In the genomic region with DNA sequence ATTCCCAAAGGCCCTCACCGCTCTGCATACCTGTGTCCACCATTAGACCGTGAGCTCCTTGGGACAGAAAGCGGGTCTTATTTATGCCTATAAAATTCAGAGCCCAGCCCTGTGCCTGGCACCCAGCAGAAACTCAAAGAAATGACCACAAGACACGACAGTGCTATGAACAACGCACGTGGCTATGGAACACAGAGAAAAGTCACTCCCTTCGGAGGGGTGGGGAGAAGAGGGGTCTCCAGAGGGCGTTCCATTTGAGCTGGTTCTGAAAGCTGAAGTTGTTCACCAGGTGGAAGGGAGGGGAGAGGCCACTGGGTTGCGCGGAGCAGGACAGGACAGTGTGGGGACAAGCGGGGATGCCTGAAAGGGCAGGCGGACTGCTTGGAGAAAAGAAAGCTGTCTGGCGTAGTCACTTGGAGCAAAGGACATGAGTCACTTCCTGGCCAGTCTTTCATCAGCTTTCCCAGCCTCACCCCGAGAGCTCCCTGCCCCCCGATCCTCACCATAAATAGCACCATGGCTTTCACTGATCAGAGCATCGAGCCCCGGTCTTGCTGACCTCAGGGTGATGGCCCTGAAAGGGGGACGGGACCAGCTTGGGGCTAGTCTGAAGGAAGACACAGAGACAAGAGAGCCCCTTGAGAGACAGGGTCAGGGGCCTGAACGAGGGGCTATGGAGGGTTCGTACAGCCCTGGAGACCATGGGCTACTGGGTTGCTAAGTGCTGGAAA, we compare ENCODE assay signal across 8 cellular contexts. TPM values are rescaled to one million over a fixed set of nuclear protein-coding genes. Genes with fewer than 3 reads are reported as not detected.
A peak's percentile ranks its signal among the peaks of the same experiment; 100 is the strongest.
DNase-seq lines count a peak whose midpoint lies in the region; ATAC-seq and TF ChIP-seq lines count a peak whose summit lies in the region.

No MANE protein-coding gene starts in this region.

- WGBS in adipose tissue, 3 donors: 28 to 57% (median 36%) methylated on average over 20 of the region's 20 CpGs

- no peak overlapping the region for H3K4me3 ChIP-seq in BJ (ENCODE audit: low read depth, low read length)

- peak; percentile 80 for ATAC-seq in left ventricle myocardium superior
- no peak for ATAC-seq in HG02870 (IDR thresholded peaks at IDR 0.05; ENCODE audit: unreplicated experiment)

- CTCF ChIA-PET in BJ (lab: Yijun Ruan, JAX): interaction anchor here (0.7 to 2.7 kb wide), 13 partner anchors 9 to 229 kb away, joined by 3 to 20 read pairs (median 4); no protein-coding TSS in a partner anchor

- no peak for TF ChIP-seq RAD21 in Ishikawa (IDR thresholded peaks at IDR 0.05; ENCODE audit: low read depth)

- peak overlapping the region; percentile 75 for H3K27ac ChIP-seq in adipose tissue (ENCODE audit: low read depth, low read length)

- intact Hi-C loops in left ventricle myocardium superior (cut with micrococcal nuclease): no loop called here

- no peaks in the 10 kb centered on the region for H3K27me3 ChIP-seq in BJ (ENCODE audit: control insufficient read depth, insufficient read depth, low read length)

- H3K36me3 ChIP-seq in BJ (ENCODE audit: control insufficient read depth, insufficient read depth, low read length): peaks cover 36% of the 10 kb centered on the region

- POLR2A ChIA-PET in BJ (lab: Charles Lee): interaction anchor here (0.6 to 0.9 kb wide), 2 partner anchors 18 to 64 kb away, joined by 3 to 5 read pairs; no protein-coding TSS in a partner anchor

- TF ChIP-seq EP300 in Ishikawa (IDR thresholded peaks at IDR 0.05; ENCODE audit: borderline replicate concordance): no peak; the same call in 1 of the 2 replicates

- DNase-seq in BJ (ENCODE audit: low read depth): peak; percentile 88
- DNase-seq in left ventricle myocardium superior: peak; percentile 77
- DNase-seq in pulmonary artery endothelial cell (ENCODE audit: low read depth, low spot score): peak; percentile 93
- no peak for DNase-seq in HUDEP-2 (lab: John Stamatoyannopoulos, UW; ENCODE audit: unreplicated experiment in 76 of 76)
- DNase-seq in NCI-H524 (lab: John Stamatoyannopoulos, UW): no peak

- no peak for TF ChIP-seq CTCF in BJ (IDR thresholded peaks at IDR 0.05; ENCODE audit: insufficient read depth, low read depth, low read length)

TF ChIP-seq in Ishikawa, 13 proteins besides CTCF, POLR2A, EP300 and RAD21:
- TF ChIP-seq NFIC (IDR thresholded peaks at IDR 0.05): 0 out of 2 replicates have a peak, but pooled peaks have one; percentile 11
- TF ChIP-seq YY1 (IDR thresholded peaks at IDR 0.05; ENCODE audit: low read depth): no peak
- TF ChIP-seq, protein P1, sequence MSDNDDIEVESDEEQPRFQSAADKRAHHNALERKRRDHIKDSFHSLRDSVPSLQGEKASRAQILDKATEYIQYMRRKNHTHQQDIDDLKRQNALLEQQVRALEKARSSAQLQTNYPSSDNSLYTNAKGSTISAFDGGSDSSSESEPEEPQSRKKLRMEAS (IDR thresholded peaks at IDR 0.05): 0 out of 2 replicates have a peak, but pooled peaks have one; percentile 37
- TF ChIP-seq FOXM1 (IDR thresholded peaks at IDR 0.05; ENCODE audit: borderline replicate concordance, low read depth): peak; percentile 28; the same call in 1 of the 2 replicates
- 0 out of 2 replicates have a peak, but pooled peaks have one; percentile 38 for TF ChIP-seq TCF12 (IDR thresholded peaks at IDR 0.05; ENCODE audit: low read depth)

RNA-seq across cellular contexts. Expression of gene ECE1, which starts 28.5 kb away (rescaled TPM):
- polyA plus RNA-seq in BJ (2011; rRNA removed): 70.7 and 150 TPM in 2 replicates
- polyA minus RNA-seq in BJ (2011; rRNA and poly(A)+ RNA removed): 47.0 and 47.5 TPM in 2 replicates
- 100 to 1,000 TPM in 1 of 3 donors, 10 to 100 TPM in 2; 63.8 to 110 (median 65.3) TPM for polyA plus RNA-seq in adipose tissue
- total RNA-seq in left ventricle myocardium superior: 43.3 TPM
- 371 and 382 TPM in 2 replicates for total RNA-seq in pulmonary artery endothelial cell

Comparison
In these comparisons a context has a peak if more than half of its experiments do, and no peak if none do; other contexts are left out.
1. DNase-seq: peak in BJ (single experiment), left ventricle myocardium superior (single experiment) and pulmonary artery endothelial cell (single experiment); none in HUDEP-2 (0 of 76) and NCI-H524 (0 of 2).